ENCODE assay signal across 12 cellular contexts in the genomic region with DNA sequence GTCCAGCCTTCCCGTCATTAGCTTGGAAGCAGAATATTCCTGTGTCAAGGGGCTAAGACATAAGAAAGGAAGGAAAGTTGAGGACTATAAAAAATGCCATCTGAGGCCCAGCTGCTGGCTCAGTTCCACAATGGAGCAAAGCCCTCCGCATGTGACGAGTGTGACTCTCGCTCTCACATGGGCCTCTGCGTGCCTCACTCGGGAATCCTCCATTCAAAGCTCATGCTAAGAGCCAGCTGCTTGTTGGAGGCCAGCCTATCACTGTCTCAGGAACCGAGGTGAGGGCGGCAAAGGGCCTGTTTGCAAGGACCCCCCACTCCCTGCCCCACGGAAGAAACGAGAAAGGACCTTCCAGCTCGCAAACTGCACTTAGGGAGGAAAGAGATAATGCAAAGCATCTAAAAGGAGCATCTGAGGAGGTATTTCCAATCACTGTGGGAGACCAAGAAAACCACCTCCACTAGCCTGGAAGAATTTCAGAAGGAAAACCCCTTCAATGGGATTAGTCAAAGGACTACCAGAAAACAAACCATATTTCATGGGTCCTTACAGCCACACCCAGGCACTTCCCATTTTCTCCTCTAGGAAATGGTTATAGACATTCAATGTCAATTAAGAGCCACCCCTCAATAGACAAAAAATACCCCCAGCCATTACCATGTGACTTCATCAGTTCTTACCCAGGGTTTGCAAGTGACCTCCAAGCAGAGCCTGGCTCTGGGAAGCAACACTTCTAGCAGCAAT.
DNase-seq lines count a peak whose midpoint lies in the region; ATAC-seq and TF ChIP-seq lines count a peak whose summit lies in the region.
"Had no signal": no experiment of that assay in that cellular context is flagged by ENCODE, and none has a peak within 500 bp of the region (broad histone marks: within the 10 kb centered on the region; RNA-seq: fewer than 3 reads in every experiment).

No MANE protein-coding gene starts in this region.

- H3K4me1 ChIP-seq in prostate gland (replicated peaks) (peaks cover 18% of the 10 kb centered on the region), PC-3 (ENCODE audit: insufficient read depth, low read length) (peaks cover 2% of the 10 kb centered on the region; the same call in 1 of the 2 replicates), esophagus muscularis mucosa (peaks cover 14 to 35% (median 23%) of the 10 kb centered on the region in 4 donors)

- H2AFZ ChIP-seq in PC-3 (ENCODE audit: low read length) = no peak overlapping the region

- H3K9me3 ChIP-seq in prostate gland (no peaks in the 10 kb centered on the region), PC-3 (ENCODE audit: low read length) (no peaks in the 10 kb centered on the region), esophagus muscularis mucosa (no peaks in the 10 kb centered on the region)
- H3K9me3 ChIP-seq: neutrophil had no signal

- intact Hi-C loops in prostate gland (cut with DNase I) = no loop called here
- intact Hi-C loops in PC-3 (cut with micrococcal nuclease) = no loop called here
- intact Hi-C loops in esophagus muscularis mucosa (cut with DNase I) = no loop called here

- no peak for TF ChIP-seq EP300 in esophagus muscularis mucosa (IDR thresholded peaks at IDR 0.05)

- TF ChIP-seq POLR2A in prostate gland (IDR thresholded peaks at IDR 0.05) = no peak
- TF ChIP-seq POLR2A in esophagus muscularis mucosa (IDR thresholded peaks at IDR 0.05; ENCODE audit: low read depth) = no peak

- DNase-seq in AG20443 (ENCODE audit: low spot score) (peak; percentile 81), HFFc6 (no peak), choroid plexus epithelial cell (ENCODE audit: low read depth) (peak; percentile 69), prostate gland (ENCODE audit: low spot score) (no peak), NCI-H2107 treated with DMSO at 0.1 percent for 48 hours (lab: John Stamatoyannopoulos, UW; ENCODE audit: unreplicated experiment) (no peak), PC-3 (no peak), esophagus muscularis mucosa (ENCODE audit: extremely low spot score) (no peak)
- DNase-seq: effector CD4-positive, alpha-beta T cell; NCI-H526 treated with DMSO at 0.1 percent for 48 hours; T-helper 1 cell had no signal

- no peaks in the 10 kb centered on the region for H3F3A ChIP-seq in PC-3 (ENCODE audit: low read length, unreplicated experiment)

- ATAC-seq in GM18861 (IDR thresholded peaks at IDR 0.05; ENCODE audit: unreplicated experiment) (no peak), PC-3 (no peak)

- peaks cover 4% of the 10 kb centered on the region for H3K27me3 Mint-ChIP-seq in HFFc6 (ENCODE audit: insufficient read depth)

- no peaks in the 10 kb centered on the region for H3K79me2 ChIP-seq in PC-3 (ENCODE audit: low read length)

- no peak overlapping the region for H3K27ac Mint-ChIP-seq in HFFc6

- no peak overlapping the region for H3K4me3 Mint-ChIP-seq in HFFc6

- H3K36me3 ChIP-seq in prostate gland (no peaks in the 10 kb centered on the region), PC-3 (ENCODE audit: low read depth, low read length) (no peaks in the 10 kb centered on the region), esophagus muscularis mucosa (peaks cover 8 to 68% (median 42%) of the 10 kb centered on the region in 4 donors)

- H4K20me1 ChIP-seq in PC-3 (ENCODE audit: low read length) = no peaks in the 10 kb centered on the region

- 0 out of 2 replicates have a peak, but pooled peaks have one; percentile 21 for TF ChIP-seq CTCF in HFFc6 (IDR thresholded peaks at IDR 0.05)
- TF ChIP-seq CTCF in choroid plexus epithelial cell (conservative IDR thresholded peaks at IDR 0.05; ENCODE audit: low read depth, low read length) = no peak
- no peak for TF ChIP-seq CTCF in prostate gland (IDR thresholded peaks at IDR 0.05)
- TF ChIP-seq CTCF in PC-3 (conservative IDR thresholded peaks at IDR 0.05; ENCODE audit: low read depth, low read length) = no peak
- TF ChIP-seq CTCF in esophagus muscularis mucosa (IDR thresholded peaks at IDR 0.05) = no peak

- no peak overlapping the region for H3K4me3 ChIP-seq in choroid plexus epithelial cell (ENCODE audit: low read depth, low read length)
- H3K4me3 ChIP-seq in prostate gland = no peak overlapping the region
- H3K4me3 ChIP-seq in PC-3 (ENCODE audit: low read length) = no peak overlapping the region
- no peak overlapping the region for H3K4me3 ChIP-seq in esophagus muscularis mucosa

- peaks cover 4% of the 10 kb centered on the region; the same call in 1 of the 2 replicates for H3K36me3 Mint-ChIP-seq in HFFc6 (ENCODE audit: low read depth)

- POLR2A ChIA-PET in PC-3 (lab: Charles Lee; ENCODE audit: unreplicated experiment) = no interaction called here

- peak overlapping the region; percentile 61 to 72 for H3K27ac ChIP-seq in prostate gland
- H3K27ac ChIP-seq in PC-3 (ENCODE audit: low read length) = no peak overlapping the region
- H3K27ac ChIP-seq in esophagus muscularis mucosa (replicated peaks in 1 of 4) = no peak overlapping the region

- CTCF ChIA-PET in PC-3 (lab: Charles Lee) = no interaction called here

- WGBS in prostate gland = 61% methylated on average over 11 of the region's 11 CpGs
- WGBS in esophagus muscularis mucosa = 82% methylated on average over 11 of the region's 11 CpGs

- no TSS peak for BruUV-seq in PC-3 (replicated peaks; lab: Mats Ljungman, UMichigan)

- no peaks in the 10 kb centered on the region for H3K9me3 Mint-ChIP-seq in HFFc6

- H3K4me1 Mint-ChIP-seq in HFFc6 (ENCODE audit: low read depth) = peaks cover 38% of the 10 kb centered on the region

- H3K27me3 ChIP-seq in prostate gland (replicated peaks; ENCODE audit: insufficient read depth) (no peaks in the 10 kb centered on the region), PC-3 (ENCODE audit: low read length) (no peaks in the 10 kb centered on the region), esophagus muscularis mucosa (no peaks in the 10 kb centered on the region)
- H3K27me3 ChIP-seq: neutrophil had no signal

- no peaks in the 10 kb centered on the region for H3K9me2 ChIP-seq in PC-3 (replicated peaks; ENCODE audit: low read length)

- no peak overlapping the region for H3K4me2 ChIP-seq in PC-3 (ENCODE audit: low read length)

- no peak overlapping the region for H3K9ac ChIP-seq in PC-3 (ENCODE audit: low read length)

Comparison
In these comparisons a context has a peak if more than half of its experiments do, and no peak if none do; other contexts are left out.
1. DNase-seq: peak in AG20443 (single experiment) and choroid plexus epithelial cell (single experiment); none in HFFc6 (single experiment), prostate gland (single experiment), NCI-H2107 treated with DMSO at 0.1 percent for 48 hours (single experiment), PC-3 (single experiment) and esophagus muscularis mucosa (single experiment).
2. H3K27ac ChIP-seq: peak in prostate gland (2 of 2); none in PC-3 (single experiment) and esophagus muscularis mucosa (0 of 4).